ENCODE assay signal across 7 cellular contexts in genomic region chr4:124334119-124334518, GRCh38.
A peak's percentile ranks its signal among the peaks of the same experiment; 100 is the strongest.
DNase-seq lines count a peak whose midpoint lies in the region; ATAC-seq and TF ChIP-seq lines count a peak whose summit lies in the region.

No MANE protein-coding gene starts in this region.

- DNase-seq in GM12864 (ENCODE audit: low read depth) (no peak), HT1080 (ENCODE audit: low read depth) (peak; percentile 62), RWPE2 (ENCODE audit: low spot score) (no peak), fibroblast of lung (ENCODE audit: low read depth in 2 of 2) (peak; percentile 77 to 94), osteoblast (ENCODE audit: insufficient read length, low spot score, missing footprints) (peak; percentile 87), ecto neural progenitor cell (ENCODE audit: low spot score) (no peak)
- no peak for DNase-seq in activated CD4-positive, alpha-beta memory T cell treated with anti-CD3 and anti-CD28 coated beads for 36 hours

- H3K4me1 ChIP-seq in RWPE2 (ENCODE audit: insufficient read depth, poor library complexity, severe bottlenecking), result peaks cover 5% of the 10 kb centered on the region
- H3K4me1 ChIP-seq in fibroblast of lung (ENCODE audit: control insufficient read depth, extremely low read depth, insufficient read depth, low read length), result no peaks in the 10 kb centered on the region
- peaks cover 3% of the 10 kb centered on the region for H3K4me1 ChIP-seq in osteoblast (ENCODE audit: insufficient read depth, low read length)

- H4K20me1 ChIP-seq in fibroblast of lung (ENCODE audit: control insufficient read depth, extremely low read depth, insufficient read depth, low read length) (no peaks in the 10 kb centered on the region), osteoblast (ENCODE audit: insufficient read depth, low read length) (no peaks in the 10 kb centered on the region)

- H3K9ac ChIP-seq in fibroblast of lung (ENCODE audit: insufficient read depth, low read length), result no peak overlapping the region

- H3K27me3 Mint-ChIP-seq in activated CD4-positive, alpha-beta memory T cell treated with anti-CD3 and anti-CD28 coated beads for 36 hours, result no peaks in the 10 kb centered on the region

- H3K4me3 ChIP-seq in GM12864 (ENCODE audit: low read depth, low read length) (no peak overlapping the region), RWPE2 (ENCODE audit: severe bottlenecking) (no peak overlapping the region), fibroblast of lung (replicated peaks in 1 of 4; ENCODE audit: control extremely low read depth in 1 of 4, insufficient read depth in 1 of 4, low read depth in 3 of 4, low read length in 4 of 4) (peak overlapping the region in 1 of 4 experiments; percentile 18), osteoblast (ENCODE audit: insufficient read depth, low read length) (peak overlapping the region; percentile 29)

- TF ChIP-seq CTCF in GM12864 (IDR thresholded peaks at IDR 0.05; ENCODE audit: low read depth, low read length, missing control alignments), result peak; percentile 24
- TF ChIP-seq CTCF in RWPE2 (IDR thresholded peaks at IDR 0.05; ENCODE audit: poor library complexity, severe bottlenecking), result peak; percentile 87
- TF ChIP-seq CTCF in fibroblast of lung (conservative IDR thresholded peaks at IDR 0.05 in 1 of 2, IDR thresholded peaks at IDR 0.05 in 1 of 2; ENCODE audit: low read depth in 1 of 2, low read length in 2 of 2), result peak; percentile 50 to 62
- TF ChIP-seq CTCF in osteoblast (IDR thresholded peaks at IDR 0.05; ENCODE audit: extremely low read depth, low read depth, low read length), result peak; percentile 66

- ATAC-seq in RWPE2 (ENCODE audit: low read depth), result peak; percentile 97

- intact Hi-C loops in activated CD4-positive, alpha-beta memory T cell treated with anti-CD3 and anti-CD28 coated beads for 36 hours (cut with micrococcal nuclease), result no loop called here

- POLR2A ChIA-PET in activated CD4-positive, alpha-beta memory T cell treated with anti-CD3 and anti-CD28 coated beads for 36 hours (lab: Charles Lee), result no interaction called here

- CTCF ChIA-PET in activated CD4-positive, alpha-beta memory T cell treated with anti-CD3 and anti-CD28 coated beads for 36 hours (lab: Charles Lee), result interaction anchor here (0.8 to 2.0 kb wide), 4 partner anchors 9 to 949 kb away, joined by 3 to 13 read pairs (median 4); no protein-coding TSS in a partner anchor

- no peaks in the 10 kb centered on the region for H3K9me3 ChIP-seq in RWPE2 (ENCODE audit: severe bottlenecking)
- H3K9me3 ChIP-seq in fibroblast of lung (ENCODE audit: control insufficient read depth, insufficient read depth, low read depth, low read length), result no peaks in the 10 kb centered on the region
- no peaks in the 10 kb centered on the region for H3K9me3 ChIP-seq in osteoblast (ENCODE audit: low read depth, low read length)

- H3K4me3 Mint-ChIP-seq in activated CD4-positive, alpha-beta memory T cell treated with anti-CD3 and anti-CD28 coated beads for 36 hours, result no peak overlapping the region

- no peaks in the 10 kb centered on the region for H3K27me3 ChIP-seq in RWPE2 (ENCODE audit: insufficient read depth, poor library complexity, severe bottlenecking)
- H3K27me3 ChIP-seq in fibroblast of lung (ENCODE audit: control insufficient read depth, insufficient read depth, low read length), result no peaks in the 10 kb centered on the region
- H3K27me3 ChIP-seq in osteoblast (ENCODE audit: insufficient read depth, low read length), result no peaks in the 10 kb centered on the region

- H3K4me2 ChIP-seq in fibroblast of lung (ENCODE audit: extremely low read depth, insufficient read depth, low read length) (peak overlapping the region; percentile 54), osteoblast (ENCODE audit: insufficient read depth, low read length) (peak overlapping the region; percentile 71)

- no peak overlapping the region for H3K27ac Mint-ChIP-seq in activated CD4-positive, alpha-beta memory T cell treated with anti-CD3 and anti-CD28 coated beads for 36 hours

- H3K4me1 Mint-ChIP-seq in activated CD4-positive, alpha-beta memory T cell treated with anti-CD3 and anti-CD28 coated beads for 36 hours (ENCODE audit: low read depth), result no peaks in the 10 kb centered on the region

- H3K36me3 ChIP-seq in RWPE2 (ENCODE audit: low read depth) (no peaks in the 10 kb centered on the region), fibroblast of lung (ENCODE audit: control insufficient read depth, insufficient read depth, low read length) (no peaks in the 10 kb centered on the region), osteoblast (ENCODE audit: insufficient read depth, low read length) (no peaks in the 10 kb centered on the region)

- H3K27ac ChIP-seq in RWPE2 (ENCODE audit: poor library complexity, severe bottlenecking) (peak overlapping the region; percentile 20), fibroblast of lung (ENCODE audit: insufficient read depth, low read length) (no peak overlapping the region), osteoblast (ENCODE audit: low read depth, low read length) (no peak overlapping the region)

- no peaks in the 10 kb centered on the region for H3K9me3 Mint-ChIP-seq in activated CD4-positive, alpha-beta memory T cell treated with anti-CD3 and anti-CD28 coated beads for 36 hours

- H2AFZ ChIP-seq in fibroblast of lung (ENCODE audit: low read length) (no peak overlapping the region), osteoblast (ENCODE audit: low read length) (no peak overlapping the region)

- no peaks in the 10 kb centered on the region for H3K36me3 Mint-ChIP-seq in activated CD4-positive, alpha-beta memory T cell treated with anti-CD3 and anti-CD28 coated beads for 36 hours

- H3K79me2 ChIP-seq in fibroblast of lung (ENCODE audit: control insufficient read depth, insufficient read depth, low read length) (no peaks in the 10 kb centered on the region), osteoblast (ENCODE audit: insufficient read depth, low read length) (no peaks in the 10 kb centered on the region)

Comparison
In these comparisons a context has a peak if more than half of its experiments do, and no peak if none do; other contexts are left out.
1. DNase-seq: peak in HT1080 (single experiment), fibroblast of lung (2 of 2) and osteoblast (single experiment); none in GM12864 (single experiment), RWPE2 (single experiment), ecto neural progenitor cell (single experiment) and activated CD4-positive, alpha-beta memory T cell treated with anti-CD3 and anti-CD28 coated beads for 36 hours (single experiment).
2. CTCF ChIP-seq: peak in every context shown above with its lines; median percentile 87 in RWPE2; 66 in osteoblast; 56 in fibroblast of lung; 24 in GM12864.